12 cellular contexts compared by ENCODE assay signal in genomic region chr17:12985431-12986285, GRCh38. TPM values are rescaled to one million over a fixed set of nuclear protein-coding genes. Genes with fewer than 3 reads are reported as not detected.
A peak's percentile ranks its signal among the peaks of the same experiment; 100 is the strongest.
DNase-seq lines count a peak whose midpoint lies in the region; ATAC-seq and TF ChIP-seq lines count a peak whose summit lies in the region.
"Had no signal": no experiment of that assay in that cellular context is flagged by ENCODE, and none has a peak within 500 bp of the region (broad histone marks: within the 10 kb centered on the region; RNA-seq: fewer than 3 reads in every experiment).

No MANE protein-coding gene starts in this region.

- intact Hi-C loops in ascending aorta (cut with DNase I): no loop called here
- intact Hi-C loops in left cardiac atrium (cut with DNase I): loop anchor here in 1 of 2 donors (10.0 kb wide), 1 partner anchor 221 kb away; no protein-coding TSS in a partner anchor
- intact Hi-C loops in lower leg skin (cut with DNase I; ENCODE audit: low total_unique reads): no loop called here
- intact Hi-C loops in mucosa of descending colon (cut with DNase I, micrococcal nuclease): no loop called here

- H3K27me3 ChIP-seq in Karpas-422 (ENCODE audit: low read length) (no peaks in the 10 kb centered on the region), ascending aorta (no peaks in the 10 kb centered on the region), smooth muscle cell (ENCODE audit: low read depth) (no peaks in the 10 kb centered on the region)

- no peaks in the 10 kb centered on the region for H3K9me2 ChIP-seq in Karpas-422 (replicated peaks; ENCODE audit: insufficient read depth, low read length)

- H4K20me1 ChIP-seq in Karpas-422 (ENCODE audit: insufficient read depth, low read depth, low read length): no peaks in the 10 kb centered on the region
- no peaks in the 10 kb centered on the region for H4K20me1 ChIP-seq in smooth muscle cell (ENCODE audit: low read depth)

- H3K4me1 ChIP-seq in Karpas-422 (ENCODE audit: low read length) (peaks cover 68% of the 10 kb centered on the region), ascending aorta (peaks cover 12 to 17% of the 10 kb centered on the region in 2 donors), smooth muscle cell (ENCODE audit: low read depth) (peaks cover 4% of the 10 kb centered on the region), mucosa of descending colon (ENCODE audit: low read depth) (no peaks in the 10 kb centered on the region)

- H3F3A ChIP-seq in smooth muscle cell (ENCODE audit: low read depth): no peaks in the 10 kb centered on the region

- H3K4me3 ChIP-seq in Karpas-422 (ENCODE audit: low read length) (peak overlapping the region; percentile 66), ascending aorta (no peak overlapping the region), smooth muscle cell (no peak overlapping the region), lower leg skin (ENCODE audit: low read depth, poor library complexity, severe bottlenecking) (no peak overlapping the region), mucosa of descending colon (no peak overlapping the region)
- H3K4me3 ChIP-seq: SK-N-MC had no signal

- H3K27ac ChIP-seq in Karpas-422 (ENCODE audit: low read length): peak overlapping the region; percentile 98
- H3K27ac ChIP-seq in ascending aorta: peak overlapping the region; percentile 31 to 48
- H3K27ac ChIP-seq in smooth muscle cell (ENCODE audit: low read depth): no peak overlapping the region
- H3K27ac ChIP-seq: SK-N-MC had no signal

- H3K9ac ChIP-seq in Karpas-422 (ENCODE audit: low read length) (peak overlapping the region; percentile 81), smooth muscle cell (ENCODE audit: low read depth) (no peak overlapping the region)

- no peaks in the 10 kb centered on the region for H3K79me2 ChIP-seq in Karpas-422 (ENCODE audit: low read length)
- no peaks in the 10 kb centered on the region for H3K79me2 ChIP-seq in smooth muscle cell (ENCODE audit: low read depth)

- WGBS in smooth muscle cell (ENCODE audit: low lambda C conversion rate): 80% methylated on average over 14 of the region's 14 CpGs
- 49 to 52% methylated on average over 14 of the region's 14 CpGs for WGBS in lower leg skin, 2 donors

- H3K9me3 ChIP-seq in Karpas-422 (ENCODE audit: low read length) (no peaks in the 10 kb centered on the region), ascending aorta (no peaks in the 10 kb centered on the region), smooth muscle cell (replicated peaks; ENCODE audit: low read depth) (no peaks in the 10 kb centered on the region), mucosa of descending colon (no peaks in the 10 kb centered on the region)

- H2AFZ ChIP-seq in Karpas-422 (ENCODE audit: low read length) (no peak overlapping the region), smooth muscle cell (ENCODE audit: low read depth) (no peak overlapping the region)

- H3K36me3 ChIP-seq in Karpas-422 (ENCODE audit: insufficient read depth, low read length): peaks cover 8% of the 10 kb centered on the region; the same call in 1 of the 2 replicates
- H3K36me3 ChIP-seq in ascending aorta: peaks cover 0 to 8% of the 10 kb centered on the region in 2 donors
- no peaks in the 10 kb centered on the region for H3K36me3 ChIP-seq in smooth muscle cell (ENCODE audit: low read depth)
- no peaks in the 10 kb centered on the region for H3K36me3 ChIP-seq in mucosa of descending colon (ENCODE audit: low read depth)

- TF ChIP-seq POLR2A in lower leg skin (IDR thresholded peaks at IDR 0.05): no peak

- TF ChIP-seq CTCF in ascending aorta (IDR thresholded peaks at IDR 0.05) (no peak), smooth muscle cell (IDR thresholded peaks at IDR 0.05; ENCODE audit: borderline replicate concordance, insufficient read depth, poor library complexity, severe bottlenecking) (no peak), lower leg skin (IDR thresholded peaks at IDR 0.05) (no peak), mucosa of descending colon (IDR thresholded peaks at IDR 0.05) (no peak)

- peak; percentile 90 for DNase-seq in Karpas-422
- no peak for DNase-seq in ascending aorta (ENCODE audit: low spot score in 2 of 2)
- DNase-seq in left cardiac atrium: no peak
- no peak for DNase-seq in smooth muscle cell (lab: John Stamatoyannopoulos, UW; ENCODE audit: unreplicated experiment)
- no peak for DNase-seq in NCI-H510A treated with DMSO at 0.1 percent for 48 hours (lab: John Stamatoyannopoulos, UW)
- no peak for DNase-seq in lower leg skin (ENCODE audit: low spot score in 2 of 2)
- no peak for DNase-seq in mucosa of descending colon
- DNase-seq: activated CD8-positive, alpha-beta memory T cell treated with anti-CD3 and anti-CD28 coated beads, Interleukin-2, amount 50 U/mL, for 4 hours; COR-L47 had no signal

- H3K4me2 ChIP-seq in Karpas-422 (ENCODE audit: low read depth, low read length, poor library complexity, severe bottlenecking) (peak overlapping the region; percentile 83), smooth muscle cell (peak overlapping the region; percentile 6)

- ATAC-seq in left cardiac atrium (peak; percentile 50 to 67), mucosa of descending colon (no peak), HG03460 (IDR thresholded peaks at IDR 0.05; ENCODE audit: unreplicated experiment) (no peak)
- ATAC-seq: WTC11 had no signal

RNA-seq across cellular contexts. Expression of gene ELAC2, which starts 32.2 kb away (rescaled TPM):
- 126 and 127 TPM in 2 replicates for total RNA-seq in Karpas-422 (2014; rRNA removed; shearing (Covaris generic); ENCODE audit: low replicate concordance)
- 190 TPM for total RNA-seq in ascending aorta
- total RNA-seq in left cardiac atrium: 10 to 100 TPM; 46.7 to 47.5 TPM
- total RNA-seq in smooth muscle cell: 29.4 and 38.2 TPM in 2 replicates
- 31.1 and 43.6 TPM in 2 replicates for polyA plus RNA-seq in smooth muscle cell
- total RNA-seq in lower leg skin: 100 to 1,000 TPM in 1 of 4 donors, 10 to 100 TPM in 3; 44.3 to 107 (median 62.0) TPM
- 10 to 100 TPM; 46.7 to 47.1 (median 46.9) TPM for total RNA-seq in mucosa of descending colon

Comparison
In these comparisons a context has a peak if more than half of its experiments do, and no peak if none do; other contexts are left out.
1. ATAC-seq: peak in left cardiac atrium (2 of 2); none in mucosa of descending colon (single experiment) and HG03460 (single experiment).